ENCODE assay signal across 8 cellular contexts in the genomic region with DNA sequence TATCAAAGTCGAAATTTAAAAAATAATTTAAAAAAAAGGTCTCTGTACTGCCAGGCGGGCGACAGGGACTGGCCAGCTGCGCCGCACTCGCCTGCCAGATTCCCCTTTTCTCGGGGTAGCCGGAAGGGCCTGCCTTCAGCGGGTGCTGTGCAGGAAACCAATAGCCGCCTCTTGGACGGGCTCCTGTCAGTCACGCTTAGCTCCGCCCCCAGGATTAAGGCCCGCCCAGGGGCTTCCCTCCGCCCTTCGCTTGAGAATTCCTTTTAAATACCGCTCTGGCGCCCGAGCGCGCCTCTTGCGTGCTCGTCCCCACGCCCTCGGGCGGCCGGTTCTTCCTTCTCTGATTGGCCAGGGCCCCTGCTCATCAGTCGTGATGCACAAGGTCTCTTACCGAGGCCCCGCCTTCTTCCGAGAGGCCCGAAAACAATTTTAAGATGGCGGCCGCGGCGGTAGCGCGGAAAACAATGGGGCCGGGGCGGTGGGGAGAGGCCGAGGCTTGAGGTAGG. TPM values are rescaled to one million over a fixed set of nuclear protein-coding genes. Genes with fewer than 3 reads are reported as not detected.
DNase-seq lines count a peak whose midpoint lies in the region; ATAC-seq, FAIRE-seq and TF ChIP-seq lines count a peak whose summit lies in the region.

A gene with protein sequence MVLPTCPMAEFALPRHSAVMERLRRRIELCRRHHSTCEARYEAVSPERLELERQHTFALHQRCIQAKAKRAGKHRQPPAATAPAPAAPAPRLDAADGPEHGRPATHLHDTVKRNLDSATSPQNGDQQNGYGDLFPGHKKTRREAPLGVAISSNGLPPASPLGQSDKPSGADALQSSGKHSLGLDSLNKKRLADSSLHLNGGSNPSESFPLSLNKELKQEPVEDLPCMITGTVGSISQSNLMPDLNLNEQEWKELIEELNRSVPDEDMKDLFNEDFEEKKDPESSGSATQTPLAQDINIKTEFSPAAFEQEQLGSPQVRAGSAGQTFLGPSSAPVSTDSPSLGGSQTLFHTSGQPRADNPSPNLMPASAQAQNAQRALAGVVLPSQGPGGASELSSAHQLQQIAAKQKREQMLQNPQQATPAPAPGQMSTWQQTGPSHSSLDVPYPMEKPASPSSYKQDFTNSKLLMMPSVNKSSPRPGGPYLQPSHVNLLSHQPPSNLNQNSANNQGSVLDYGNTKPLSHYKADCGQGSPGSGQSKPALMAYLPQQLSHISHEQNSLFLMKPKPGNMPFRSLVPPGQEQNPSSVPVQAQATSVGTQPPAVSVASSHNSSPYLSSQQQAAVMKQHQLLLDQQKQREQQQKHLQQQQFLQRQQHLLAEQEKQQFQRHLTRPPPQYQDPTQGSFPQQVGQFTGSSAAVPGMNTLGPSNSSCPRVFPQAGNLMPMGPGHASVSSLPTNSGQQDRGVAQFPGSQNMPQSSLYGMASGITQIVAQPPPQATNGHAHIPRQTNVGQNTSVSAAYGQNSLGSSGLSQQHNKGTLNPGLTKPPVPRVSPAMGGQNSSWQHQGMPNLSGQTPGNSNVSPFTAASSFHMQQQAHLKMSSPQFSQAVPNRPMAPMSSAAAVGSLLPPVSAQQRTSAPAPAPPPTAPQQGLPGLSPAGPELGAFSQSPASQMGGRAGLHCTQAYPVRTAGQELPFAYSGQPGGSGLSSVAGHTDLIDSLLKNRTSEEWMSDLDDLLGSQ (plus strand): TSS at position 411 of the 506 bp plus-strand sequence. CDS start 291 bp downstream, outside the sequence.

- peaks cover 0 to 34% of the 10 kb centered on the region in 2 donors for H3K36me3 ChIP-seq in adrenal gland (replicated peaks in 1 of 2)

- H3K36me3 Mint-ChIP-seq in type B pancreatic cell: peaks cover 15% of the 10 kb centered on the region

- 0 to 1% (median 0%) methylated on average over 11 to 41 of the region's 41 CpGs for WGBS in adrenal gland, 4 donors

- peak within 1 kb of the TSS; percentile 97 for H3K4me3 Mint-ChIP-seq in type B pancreatic cell

- TF ChIP-seq CTCF in adrenal gland (IDR thresholded peaks at IDR 0.05): no peak
- TF ChIP-seq CTCF in type B pancreatic cell (conservative IDR thresholded peaks at IDR 0.05): no peak

- H3K27ac ChIP-seq in adrenal gland: peak within 1 kb of the TSS; percentile 83 to 99 (median 94)

- TF ChIP-seq POLR2A in GM12892 (IDR thresholded peaks at IDR 0.05; ENCODE audit: low read depth, low read length) (peak; percentile 77), adrenal gland (IDR thresholded peaks at IDR 0.05) (peak in 1 of 2 donors; percentile 86)

- DNase-seq in GM12892 (ENCODE audit: insufficient read length): peak; percentile 92
- DNase-seq in NCI-H146 (lab: John Stamatoyannopoulos, UW): peak; percentile 99
- peak; percentile 98 to 100 (median 99) for DNase-seq in T-helper 1 cell
- peak; percentile 100 for DNase-seq in adrenal gland
- peak; percentile 100 for DNase-seq in cardiac septum (ENCODE audit: low spot score)
- DNase-seq in pons (ENCODE audit: low spot score): peak; percentile 100
- peak; percentile 100 for DNase-seq in type B pancreatic cell (ENCODE audit: extremely low spot score, unreplicated experiment)

- peak within 1 kb of the TSS; percentile 37 to 82 (median 64) for H3K4me3 ChIP-seq in adrenal gland

- no peaks in the 10 kb centered on the region for H3K9me3 Mint-ChIP-seq in type B pancreatic cell

- peaks cover 17% of the 10 kb centered on the region for H3K4me1 Mint-ChIP-seq in type B pancreatic cell (ENCODE audit: unreplicated experiment)

- peaks cover 34 to 51% of the 10 kb centered on the region in 2 donors for H3K4me1 ChIP-seq in adrenal gland (replicated peaks in 1 of 2)

- H3K27me3 ChIP-seq in adrenal gland: no peaks in the 10 kb centered on the region

- peak; percentile 94 for ATAC-seq in HG02852 (IDR thresholded peaks at IDR 0.05; ENCODE audit: unreplicated experiment)

- intact Hi-C loops in adrenal gland (cut with DNase I) (no loop called here), cardiac septum (cut with DNase I) (loop anchor here (2.0 kb wide), 1 partner anchor 34 kb away; a partner anchor contains a TSS)

- no peaks in the 10 kb centered on the region for H3K27me3 Mint-ChIP-seq in type B pancreatic cell

- FAIRE-seq in GM12892 (lab: Jason Lieb, UNC): peak; percentile 89

- H3K9me3 ChIP-seq in adrenal gland (replicated peaks in 1 of 3): no peaks in the 10 kb centered on the region

- peak within 1 kb of the TSS; percentile 97 for H3K27ac Mint-ChIP-seq in type B pancreatic cell

RNA-seq across cellular contexts. Expression of the gene that starts here (rescaled TPM):
- polyA plus RNA-seq in GM12892 (2012; ENCODE audit: missing spikeins): 7.5 TPM
- total RNA-seq in adrenal gland (10 to 100 TPM; 20.1 to 70.7 (median 32.4) TPM), cardiac septum (13.2 TPM), type B pancreatic cell (ENCODE audit: low replicate concordance) (32.9 and 42.6 TPM in 2 replicates)
- 10 to 100 TPM in 2 of 3 donors, 1 to 10 TPM in 1; 7.3 to 19.0 (median 12.6) TPM for polyA plus RNA-seq in adrenal gland

Comparison
In these comparisons a context has a peak if more than half of its experiments do, and no peak if none do; other contexts are left out.
1. Peak in every context shown above with its lines: DNase-seq, ATAC-seq, H3K4me3 ChIP-seq and H3K27ac ChIP-seq.